ENCODE assay signal across 1 cellular context in genomic region chr16:19883296-19883951, GRCh38.
TF ChIP-seq lines count a peak whose summit lies in the region.

No MANE protein-coding gene starts in this region.

TF ChIP-seq in HepG2, 621 proteins besides CTCF, POLR2A, EP300 and RAD21 (continued from another document):
- TF ChIP-seq MXD1 (CRISPR knock-in tag; IDR thresholded peaks at IDR 0.05) (0 out of 2 replicates have a peak, but pooled peaks have one; percentile 30), GABPB1 (CRISPR knock-in tag; IDR thresholded peaks at IDR 0.05) (peak; percentile 22; the same call in 1 of the 2 replicates), ETV5 (CRISPR knock-in tag; IDR thresholded peaks at IDR 0.05; ENCODE audit: borderline replicate concordance) (no peak), EED (CRISPR knock-in tag; IDR thresholded peaks at IDR 0.05) (no peak), KDM5B (CRISPR knock-in tag; IDR thresholded peaks at IDR 0.05; ENCODE audit: borderline replicate concordance) (0 out of 2 replicates have a peak, but pooled peaks have one; percentile 25), AHDC1 (CRISPR knock-in tag; IDR thresholded peaks at IDR 0.05; ENCODE audit: borderline replicate concordance) (no peak), ZNF468 (CRISPR knock-in tag; IDR thresholded peaks at IDR 0.05) (no peak), ZNF768 (CRISPR knock-in tag; IDR thresholded peaks at IDR 0.05) (peak; percentile 16; the same call in 1 of the 2 replicates), THYN1 (CRISPR knock-in tag; IDR thresholded peaks at IDR 0.05; ENCODE audit: borderline replicate concordance, low read depth) (no peak), TFE3 (CRISPR knock-in tag; IDR thresholded peaks at IDR 0.05) (no peak)
